10 cellular contexts compared by ENCODE assay signal in genomic region chr14:103121161-103121845, GRCh38. TPM values are rescaled to one million over a fixed set of nuclear protein-coding genes. Genes with fewer than 3 reads are reported as not detected.
DNase-seq lines count a peak whose midpoint lies in the region; ATAC-seq and TF ChIP-seq lines count a peak whose summit lies in the region.
"Had no signal": no experiment of that assay in that cellular context is flagged by ENCODE, and none has a peak within 500 bp of the region (broad histone marks: within the 10 kb centered on the region; RNA-seq: fewer than 3 reads in every experiment).

No MANE protein-coding gene starts in this region.

- H3K79me2 ChIP-seq in parathyroid adenoma = peaks cover 3% of the 10 kb centered on the region

- peak overlapping the region in 9 of 12 donors; percentile 62 to 94 (median 74) for H3K4me3 ChIP-seq in heart left ventricle
- H3K4me3 ChIP-seq in parathyroid adenoma (ENCODE audit: low read depth, low read length) = no peak overlapping the region

- no peaks in the 10 kb centered on the region for H3K9me3 ChIP-seq in heart left ventricle
- no peaks in the 10 kb centered on the region for H3K9me3 ChIP-seq in parathyroid adenoma (ENCODE audit: control insufficient read depth, low read length)

- TF ChIP-seq CTCF in CD14-positive monocyte (IDR thresholded peaks at IDR 0.05) = no peak
- TF ChIP-seq CTCF in RWPE1 (conservative IDR thresholded peaks at IDR 0.05; ENCODE audit: low read depth) = no peak
- no peak for TF ChIP-seq CTCF in heart left ventricle (IDR thresholded peaks at IDR 0.05)
- TF ChIP-seq CTCF in parathyroid adenoma (IDR thresholded peaks at IDR 0.05) = no peak
- no peak for TF ChIP-seq CTCF in glutamatergic neuron (IDR thresholded peaks at IDR 0.05; ENCODE audit: partially characterized antibody, unreplicated experiment)
- TF ChIP-seq CTCF in GM10266 (IDR thresholded peaks at IDR 0.05; ENCODE audit: control insufficient read depth, insufficient read depth, low read depth, missing control alignments) = no peak

- H3K27ac Mint-ChIP-seq in CD14-positive monocyte (peak overlapping the region; percentile 96 to 99 (median 98)), glutamatergic neuron (ENCODE audit: unreplicated experiment) (no peak overlapping the region)

- peaks cover 14 to 22% of the 10 kb centered on the region in 2 donors for H3K36me3 Mint-ChIP-seq in CD14-positive monocyte
- H3K36me3 Mint-ChIP-seq in glutamatergic neuron (ENCODE audit: unreplicated experiment) = no peaks in the 10 kb centered on the region

- POLR2A ChIA-PET in RWPE1 (lab: Yijun Ruan, JAX; ENCODE audit: low non-redundant PET) = no interaction called here

- peak; percentile 25 to 28 (median 26) for ATAC-seq in heart left ventricle

- H3K4me1 Mint-ChIP-seq in CD14-positive monocyte = peaks cover 70% of the 10 kb centered on the region
- H3K4me1 Mint-ChIP-seq in glutamatergic neuron (ENCODE audit: low read depth, unreplicated experiment) = peaks cover 8% of the 10 kb centered on the region

- intact Hi-C loops in CD14-positive monocyte (cut with micrococcal nuclease) = no loop called here
- intact Hi-C loops in heart left ventricle (cut with DNase I) = loop anchor here in 1 of 10 donors (5.0 kb wide), 1 partner anchor 66 kb away; no protein-coding TSS in a partner anchor

- TF ChIP-seq POLR2A in heart left ventricle (IDR thresholded peaks at IDR 0.05) = no peak

- 27 to 44% (median 41%) methylated on average over 15 to 18 of the region's 18 CpGs for WGBS in heart left ventricle, 4 donors

- H3K4me1 ChIP-seq in heart left ventricle (peaks cover 3 to 83% (median 64%) of the 10 kb centered on the region in 12 donors), parathyroid adenoma (peaks cover 33% of the 10 kb centered on the region)

- DNase-seq in CD14-positive monocyte (ENCODE audit: low spot score) (peak; percentile 84), RWPE1 (ENCODE audit: low spot score) (no peak), heart left ventricle (peak; percentile 59 to 86 (median 76)), NCI-H524 (lab: John Stamatoyannopoulos, UW) (no peak), epidermal melanocyte (ENCODE audit: insufficient read length, low spot score) (no peak), glutamatergic neuron (no peak), GM10266 (ENCODE audit: extremely low spot score) (no peak)
- DNase-seq: activated CD8-positive, alpha-beta memory T cell treated with anti-CD3 and anti-CD28 coated beads, Interleukin-2, amount 50 U/mL, for 48 hours had no signal

- H3K4me2 ChIP-seq in parathyroid adenoma (ENCODE audit: low read length) = no peak overlapping the region

- H3K9me3 Mint-ChIP-seq in CD14-positive monocyte (peaks cover 0 to 2% (median 0%) of the 10 kb centered on the region in 7 donors), glutamatergic neuron (ENCODE audit: unreplicated experiment) (peaks cover 2% of the 10 kb centered on the region)

- H3K27me3 ChIP-seq in heart left ventricle (no peaks in the 10 kb centered on the region), parathyroid adenoma (ENCODE audit: control insufficient read depth, insufficient read depth, low read length) (no peaks in the 10 kb centered on the region)

- peaks cover 0 to 2% (median 0%) of the 10 kb centered on the region in 3 donors for H3K27me3 Mint-ChIP-seq in CD14-positive monocyte (ENCODE audit: low read depth in 3 of 3)
- peaks cover 4% of the 10 kb centered on the region for H3K27me3 Mint-ChIP-seq in glutamatergic neuron (ENCODE audit: unreplicated experiment)

- CTCF ChIA-PET in RWPE1 (lab: Yijun Ruan, JAX) = interaction anchor here (0.6 to 1.2 kb wide), 3 partner anchors 8 to 64 kb away, joined by 3 to 4 read pairs (median 3); no protein-coding TSS in a partner anchor

- H3K9ac ChIP-seq in parathyroid adenoma = no peak overlapping the region

- H3K36me3 ChIP-seq in heart left ventricle (peaks cover 0 to 9% (median 0%) of the 10 kb centered on the region in 9 donors), parathyroid adenoma (ENCODE audit: control insufficient read depth, insufficient read depth, low read length) (no peaks in the 10 kb centered on the region)

- H3K27ac ChIP-seq in RWPE1 (peak overlapping the region; percentile 89), heart left ventricle (peak overlapping the region; percentile 89 to 99 (median 93)), parathyroid adenoma (peak overlapping the region; percentile 89)
- H3K27ac ChIP-seq: epithelial cell of prostate had no signal

- H2AFZ ChIP-seq in parathyroid adenoma = peak overlapping the region; percentile 54

- H3K4me3 Mint-ChIP-seq in CD14-positive monocyte = peak overlapping the region; percentile 86 to 87
- no peak overlapping the region for H3K4me3 Mint-ChIP-seq in glutamatergic neuron (ENCODE audit: unreplicated experiment)

RNA-seq across cellular contexts. Expression of gene TNFAIP2, which starts 2.0 kb away (rescaled TPM):
- polyA plus RNA-seq in CD14-positive monocyte (10 to 100 TPM; 41.5 to 50.8 TPM), heart left ventricle (10 to 100 TPM; 23.8 to 53.6 TPM)
- total RNA-seq in heart left ventricle (100 to 1,000 TPM in 2 of 9 donors, 10 to 100 TPM in 7; 22.0 to 253 (median 33.5) TPM), glutamatergic neuron (ENCODE audit: unreplicated experiment) (4.3 TPM)

RNA-seq across cellular contexts. Expression of gene EXOC3L4, which starts 26.8 kb away (rescaled TPM):
- polyA plus RNA-seq in CD14-positive monocyte = not detected
- 1 to 10 TPM in 1 of 9 donors, under 1 TPM in 3, not detected in 5; 0.21 to 3.2 (median 0.48) TPM for total RNA-seq in heart left ventricle
- under 1 TPM; 0.37 to 0.53 TPM for polyA plus RNA-seq in heart left ventricle
- 0.81 TPM for total RNA-seq in glutamatergic neuron (ENCODE audit: unreplicated experiment)

RNA-seq across cellular contexts. Expression of gene LBHD2, which starts 37.3 kb away (rescaled TPM):
- polyA plus RNA-seq in CD14-positive monocyte = not detected
- not detected for total RNA-seq in heart left ventricle
- polyA plus RNA-seq in heart left ventricle = under 1 TPM in 1 of 2 donors, not detected in 1; 0.19 TPM
- not detected for total RNA-seq in glutamatergic neuron (ENCODE audit: unreplicated experiment)

Comparison
In these comparisons a context has a peak if more than half of its experiments do, and no peak if none do; other contexts are left out.
1. DNase-seq: peak in CD14-positive monocyte (single experiment) and heart left ventricle (5 of 5); none in RWPE1 (single experiment), NCI-H524 (0 of 2), epidermal melanocyte (single experiment), glutamatergic neuron (single experiment) and GM10266 (single experiment).
2. Peak in every context shown above with its lines, with median percentiles within 50 percentile points of each other: H3K27ac ChIP-seq.